In the genomic region with DNA sequence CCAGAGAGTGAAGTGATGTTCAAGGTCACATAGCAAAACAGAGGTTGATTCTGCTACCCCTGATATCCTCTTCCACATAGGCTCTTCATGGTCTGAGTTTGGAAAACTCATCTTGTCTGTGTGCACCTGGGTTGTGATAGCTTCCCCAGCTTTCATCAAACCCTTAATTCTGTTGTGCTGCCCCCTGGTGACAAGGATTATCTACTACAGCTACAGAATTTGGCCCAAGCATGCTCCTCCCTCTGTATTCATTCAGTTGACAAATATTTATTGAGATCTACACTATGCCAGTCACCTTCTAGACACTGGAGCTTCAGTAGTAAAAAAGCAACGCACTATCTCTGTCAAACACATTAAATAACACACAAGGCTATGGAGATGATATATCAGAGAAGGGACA, we compare ENCODE assay signal across 8 cellular contexts. TPM values are rescaled to one million over a fixed set of nuclear protein-coding genes. Genes with fewer than 3 reads are reported as not detected.
DNase-seq lines count a peak whose midpoint lies in the region; ATAC-seq and TF ChIP-seq lines count a peak whose summit lies in the region.

No MANE protein-coding gene starts in this region.

- no peak overlapping the region for H3K4me3 Mint-ChIP-seq in activated T-helper 2 cell treated with anti-CD3 and anti-CD28 coated beads, Interferon-gamma antibody, Interleukin-2, Interleukin-4, amounts not matched to agents 10 μg/mL and 5 μg/mL and 100 μg/mL, durations not matched to agents 14 hours and 24 hours and 36 hours (ENCODE audit: low read depth)
- H3K4me3 Mint-ChIP-seq in progenitor cell of endocrine pancreas (ENCODE audit: low read depth), result no peak overlapping the region

- DNase-seq in GM06990 (ENCODE audit: extremely low read depth, insufficient read length), result peak; percentile 12
- peak in 2 of 3 donors; percentile 22 to 78 for DNase-seq in Peyer's patch
- DNase-seq in activated T-helper 2 cell treated with anti-CD3 and anti-CD28 coated beads, Interferon-gamma antibody, Interleukin-2, Interleukin-4, amounts not matched to agents 10 μg/mL and 5 μg/mL and 100 μg/mL, durations not matched to agents 14 hours and 24 hours and 36 hours (ENCODE audit: low spot score), result peak; percentile 20
- DNase-seq in glomerular endothelial cell (ENCODE audit: extremely low read depth, low read depth, low spot score), result peak; percentile 34
- DNase-seq in progenitor cell of endocrine pancreas (ENCODE audit: low spot score, unreplicated experiment), result peak; percentile 39
- no peak for DNase-seq in mesenteric fat pad (ENCODE audit: low spot score)

- peaks cover 8% of the 10 kb centered on the region for H3K27me3 Mint-ChIP-seq in activated T-helper 2 cell treated with anti-CD3 and anti-CD28 coated beads, Interferon-gamma antibody, Interleukin-2, Interleukin-4, amounts not matched to agents 10 μg/mL and 5 μg/mL and 100 μg/mL, durations not matched to agents 14 hours and 24 hours and 36 hours (ENCODE audit: low read depth)
- H3K27me3 Mint-ChIP-seq in progenitor cell of endocrine pancreas, result peaks cover 28% of the 10 kb centered on the region

- H3K27me3 ChIP-seq in GM06990 (replicated peaks; ENCODE audit: control insufficient read depth, insufficient read depth, low read length) (no peaks in the 10 kb centered on the region; the same call in 1 of the 2 replicates), Peyer's patch (no peaks in the 10 kb centered on the region)

- TF ChIP-seq CTCF in GM06990 (IDR thresholded peaks at IDR 0.05; ENCODE audit: insufficient read depth, low read length, poor library complexity, severe bottlenecking), result peak; percentile 62
- peak; percentile 34 to 88 (median 76) for TF ChIP-seq CTCF in Peyer's patch (IDR thresholded peaks at IDR 0.05)
- peak; percentile 70 for TF ChIP-seq CTCF in progenitor cell of endocrine pancreas (IDR thresholded peaks at IDR 0.05; ENCODE audit: unreplicated experiment)

- H3K36me3 Mint-ChIP-seq in activated T-helper 2 cell treated with anti-CD3 and anti-CD28 coated beads, Interferon-gamma antibody, Interleukin-2, Interleukin-4, amounts not matched to agents 10 μg/mL and 5 μg/mL and 100 μg/mL, durations not matched to agents 14 hours and 24 hours and 36 hours (ENCODE audit: low read depth), result no peaks in the 10 kb centered on the region
- no peaks in the 10 kb centered on the region for H3K36me3 Mint-ChIP-seq in progenitor cell of endocrine pancreas (ENCODE audit: insufficient read depth)

- ATAC-seq in GM21576 (IDR thresholded peaks at IDR 0.05; ENCODE audit: unreplicated experiment), result peak; percentile 79

- H3K27ac ChIP-seq in Peyer's patch, result no peak overlapping the region

- H3K27ac Mint-ChIP-seq in activated T-helper 2 cell treated with anti-CD3 and anti-CD28 coated beads, Interferon-gamma antibody, Interleukin-2, Interleukin-4, amounts not matched to agents 10 μg/mL and 5 μg/mL and 100 μg/mL, durations not matched to agents 14 hours and 24 hours and 36 hours, result no peak overlapping the region
- no peak overlapping the region for H3K27ac Mint-ChIP-seq in progenitor cell of endocrine pancreas

- TF ChIP-seq RAD21 in Ishikawa (IDR thresholded peaks at IDR 0.05; ENCODE audit: low read depth), result peak; percentile 60

- no peaks in the 10 kb centered on the region for H3K36me3 ChIP-seq in GM06990 (ENCODE audit: control insufficient read depth, insufficient read depth, low read length)
- no peaks in the 10 kb centered on the region for H3K36me3 ChIP-seq in Peyer's patch

- no peak for TF ChIP-seq POLR2A in Peyer's patch (IDR thresholded peaks at IDR 0.05)

- H3K4me3 ChIP-seq in GM06990 (replicated peaks; ENCODE audit: low read depth, low read length), result no peak overlapping the region
- H3K4me3 ChIP-seq in Peyer's patch, result no peak overlapping the region

- H3K4me1 Mint-ChIP-seq in activated T-helper 2 cell treated with anti-CD3 and anti-CD28 coated beads, Interferon-gamma antibody, Interleukin-2, Interleukin-4, amounts not matched to agents 10 μg/mL and 5 μg/mL and 100 μg/mL, durations not matched to agents 14 hours and 24 hours and 36 hours (ENCODE audit: low read depth), result no peaks in the 10 kb centered on the region
- H3K4me1 Mint-ChIP-seq in progenitor cell of endocrine pancreas (ENCODE audit: low read depth), result peaks cover 22% of the 10 kb centered on the region

- H3K9me3 Mint-ChIP-seq in activated T-helper 2 cell treated with anti-CD3 and anti-CD28 coated beads, Interferon-gamma antibody, Interleukin-2, Interleukin-4, amounts not matched to agents 10 μg/mL and 5 μg/mL and 100 μg/mL, durations not matched to agents 14 hours and 24 hours and 36 hours, result no peaks in the 10 kb centered on the region
- no peaks in the 10 kb centered on the region for H3K9me3 Mint-ChIP-seq in progenitor cell of endocrine pancreas (ENCODE audit: low read depth)

- H3K9me3 ChIP-seq in Peyer's patch, result no peaks in the 10 kb centered on the region

- no peaks in the 10 kb centered on the region for H3K4me1 ChIP-seq in Peyer's patch

- intact Hi-C loops in activated T-helper 2 cell treated with anti-CD3 and anti-CD28 coated beads, Interferon-gamma antibody, Interleukin-2, Interleukin-4, amounts not matched to agents 10 μg/mL and 5 μg/mL and 100 μg/mL, durations not matched to agents 14 hours and 24 hours and 36 hours (cut with micrococcal nuclease), result loop anchor here (1.0 to 5.0 kb wide), 2 partner anchors 52 to 109 kb away; partner anchors contain the start of gene SMPDL3A

- TF ChIP-seq EP300 in Ishikawa (IDR thresholded peaks at IDR 0.05; ENCODE audit: borderline replicate concordance), result no peak

TF ChIP-seq in Ishikawa, 13 proteins besides CTCF, POLR2A, EP300 and RAD21:
- TF ChIP-seq CEBPB (IDR thresholded peaks at IDR 0.05) (no peak), EGR1 (IDR thresholded peaks at IDR 0.05) (no peak), YY1 (IDR thresholded peaks at IDR 0.05; ENCODE audit: low read depth) (no peak), ZBTB7A (IDR thresholded peaks at IDR 0.05; ENCODE audit: low read depth) (no peak), TCF12 (IDR thresholded peaks at IDR 0.05; ENCODE audit: low read depth) (no peak), TEAD4 (IDR thresholded peaks at IDR 0.05) (no peak), FOXM1 (IDR thresholded peaks at IDR 0.05; ENCODE audit: borderline replicate concordance, low read depth) (no peak), CREB1 (IDR thresholded peaks at IDR 0.05; ENCODE audit: low read depth) (no peak), TAF1 (IDR thresholded peaks at IDR 0.05; ENCODE audit: low read depth) (no peak), MAX (IDR thresholded peaks at IDR 0.05) (no peak), REST (IDR thresholded peaks at IDR 0.05; ENCODE audit: low read depth) (no peak), NFIC (IDR thresholded peaks at IDR 0.05) (no peak), USF1 (IDR thresholded peaks at IDR 0.05) (no peak)

RNA-seq across cellular contexts. Expression of gene SMPDL3A, which starts 50.4 kb away (rescaled TPM):
- total RNA-seq in Peyer's patch (100 to 1,000 TPM in 3 of 4 donors, 10 to 100 TPM in 1; 15.7 to 641 (median 190) TPM), glomerular endothelial cell (7.5 and 13.0 TPM in 2 replicates), progenitor cell of endocrine pancreas (8.6 and 11.0 TPM in 2 replicates), mesenteric fat pad (7.4 TPM)
- 1.3 and 1.6 TPM in 2 replicates for total RNA-seq in activated T-helper 2 cell treated with anti-CD3 and anti-CD28 coated beads, Interferon-gamma antibody, Interleukin-2, Interleukin-4, amounts not matched to agents 10 μg/mL and 5 μg/mL and 100 μg/mL, durations not matched to agents 14 hours and 24 hours and 36 hours

RNA-seq across cellular contexts. Expression of gene FABP7, which starts 60.0 kb away (rescaled TPM):
- total RNA-seq in Peyer's patch (not detected), glomerular endothelial cell (not detected in 2 replicates), progenitor cell of endocrine pancreas (6.8 and 7.2 TPM in 2 replicates), mesenteric fat pad (not detected)
- not detected in 2 replicates for total RNA-seq in activated T-helper 2 cell treated with anti-CD3 and anti-CD28 coated beads, Interferon-gamma antibody, Interleukin-2, Interleukin-4, amounts not matched to agents 10 μg/mL and 5 μg/mL and 100 μg/mL, durations not matched to agents 14 hours and 24 hours and 36 hours
